ENCODE assay signal across 13 cellular contexts in genomic region chr21:25188639-25189038, GRCh38.
A peak's percentile ranks its signal among the peaks of the same experiment; 100 is the strongest.
DNase-seq lines count a peak whose midpoint lies in the region; ATAC-seq and TF ChIP-seq lines count a peak whose summit lies in the region.
"Had no signal": no experiment of that assay in that cellular context is flagged by ENCODE, and none has a peak within 500 bp of the region (broad histone marks: within the 10 kb centered on the region; RNA-seq: fewer than 3 reads in every experiment).

No MANE protein-coding gene starts in this region.

- TF ChIP-seq CTCF in foreskin keratinocyte (conservative IDR thresholded peaks at IDR 0.05) (no peak), progenitor cell of endocrine pancreas (IDR thresholded peaks at IDR 0.05; ENCODE audit: unreplicated experiment) (no peak)

- DNase-seq in activated CD4-positive, alpha-beta T cell treated with anti-CD3 and anti-CD28 coated beads for 48 hours, result peak; percentile 4
- DNase-seq in activated CD4-positive, alpha-beta T cell treated with anti-CD3 and anti-CD28 coated beads, Interleukin-2, amount 10 ng/mL, durations not matched to agents 7 days and 5 days, result no peak
- DNase-seq in foreskin keratinocyte (no peak), progenitor cell of endocrine pancreas (ENCODE audit: low spot score, unreplicated experiment) (no peak), NCI-H146 treated with DMSO at 0.1 percent for 48 hours (lab: John Stamatoyannopoulos, UW; ENCODE audit: unreplicated experiment) (no peak)
- DNase-seq: MM.1S, T-helper 17 cell had no signal

- no peak overlapping the region for H3K4me3 Mint-ChIP-seq in activated CD4-positive, alpha-beta T cell treated with anti-CD3 and anti-CD28 coated beads, Interleukin-2, amount 10 ng/mL, durations not matched to agents 7 days and 5 days
- no peak overlapping the region for H3K4me3 Mint-ChIP-seq in stimulated activated memory B cell treated with anti-CD40 and anti-IgM and Interleukin-4, amounts not matched to agents 10 μg/mL and 1 μg/mL and 100 μg/mL, for 72 hours
- H3K4me3 Mint-ChIP-seq in progenitor cell of endocrine pancreas (ENCODE audit: low read depth), result no peak overlapping the region
- H3K4me3 Mint-ChIP-seq: T-helper 17 cell had no signal

- no peaks in the 10 kb centered on the region for H3K4me1 ChIP-seq in foreskin keratinocyte
- H3K4me1 ChIP-seq: breast epithelium had no signal

- no peak overlapping the region for H3K27ac Mint-ChIP-seq in activated CD4-positive, alpha-beta T cell treated with anti-CD3 and anti-CD28 coated beads, Interleukin-2, amount 10 ng/mL, durations not matched to agents 7 days and 5 days
- H3K27ac Mint-ChIP-seq in stimulated activated memory B cell treated with anti-CD40 and anti-IgM and Interleukin-4, amounts not matched to agents 10 μg/mL and 1 μg/mL and 100 μg/mL, for 72 hours, result peak overlapping the region; percentile 95
- no peak overlapping the region for H3K27ac Mint-ChIP-seq in progenitor cell of endocrine pancreas
- H3K27ac Mint-ChIP-seq: T-helper 17 cell had no signal

- no peaks in the 10 kb centered on the region for H3K27me3 ChIP-seq in foreskin keratinocyte
- H3K27me3 ChIP-seq: breast epithelium had no signal

- POLR2A ChIA-PET in activated CD4-positive, alpha-beta T cell treated with anti-CD3 and anti-CD28 coated beads, Interleukin-2, amount 10 ng/mL, durations not matched to agents 7 days and 5 days (lab: Charles Lee), result no interaction called here

- peak; percentile 71 for ATAC-seq in GM21528 (IDR thresholded peaks at IDR 0.05; ENCODE audit: low FRiP score, unreplicated experiment)
- ATAC-seq in HG03097 (IDR thresholded peaks at IDR 0.05; ENCODE audit: low FRiP score, unreplicated experiment), result peak; percentile 79
- peak; percentile 94 for ATAC-seq in stimulated activated memory B cell treated with anti-CD40 and anti-IgM and Interleukin-4, amounts not matched to agents 10 μg/mL and 1 μg/mL and 100 μg/mL, for 72 hours
- no peak for ATAC-seq in foreskin keratinocyte
- ATAC-seq: HCT116, T-helper 17 cell had no signal

- CTCF ChIA-PET in activated CD4-positive, alpha-beta T cell treated with anti-CD3 and anti-CD28 coated beads, Interleukin-2, amount 10 ng/mL, durations not matched to agents 7 days and 5 days (lab: Charles Lee), result interaction anchor here (0.9 kb wide), 2 partner anchors 11 to 13 kb away, joined by 3 read pairs; no protein-coding TSS in a partner anchor

- no peak overlapping the region for H3K27ac ChIP-seq in foreskin keratinocyte
- H3K27ac ChIP-seq: breast epithelium, thoracic aorta had no signal

- no peaks in the 10 kb centered on the region for H3K36me3 Mint-ChIP-seq in activated CD4-positive, alpha-beta T cell treated with anti-CD3 and anti-CD28 coated beads, Interleukin-2, amount 10 ng/mL, durations not matched to agents 7 days and 5 days (ENCODE audit: low read depth)
- H3K36me3 Mint-ChIP-seq in stimulated activated memory B cell treated with anti-CD40 and anti-IgM and Interleukin-4, amounts not matched to agents 10 μg/mL and 1 μg/mL and 100 μg/mL, for 72 hours, result no peaks in the 10 kb centered on the region
- no peaks in the 10 kb centered on the region for H3K36me3 Mint-ChIP-seq in progenitor cell of endocrine pancreas (ENCODE audit: insufficient read depth)

- H3K27me3 Mint-ChIP-seq in activated CD4-positive, alpha-beta T cell treated with anti-CD3 and anti-CD28 coated beads, Interleukin-2, amount 10 ng/mL, durations not matched to agents 7 days and 5 days, result no peaks in the 10 kb centered on the region
- no peaks in the 10 kb centered on the region for H3K27me3 Mint-ChIP-seq in stimulated activated memory B cell treated with anti-CD40 and anti-IgM and Interleukin-4, amounts not matched to agents 10 μg/mL and 1 μg/mL and 100 μg/mL, for 72 hours
- no peaks in the 10 kb centered on the region for H3K27me3 Mint-ChIP-seq in progenitor cell of endocrine pancreas
- H3K27me3 Mint-ChIP-seq: T-helper 17 cell had no signal

- H3K4me1 Mint-ChIP-seq in activated CD4-positive, alpha-beta T cell treated with anti-CD3 and anti-CD28 coated beads, Interleukin-2, amount 10 ng/mL, durations not matched to agents 7 days and 5 days, result no peaks in the 10 kb centered on the region
- H3K4me1 Mint-ChIP-seq in stimulated activated memory B cell treated with anti-CD40 and anti-IgM and Interleukin-4, amounts not matched to agents 10 μg/mL and 1 μg/mL and 100 μg/mL, for 72 hours, result peaks cover 53% of the 10 kb centered on the region
- H3K4me1 Mint-ChIP-seq in progenitor cell of endocrine pancreas (ENCODE audit: low read depth), result no peaks in the 10 kb centered on the region
- H3K4me1 Mint-ChIP-seq: T-helper 17 cell had no signal

- no peaks in the 10 kb centered on the region for H3K9me3 Mint-ChIP-seq in activated CD4-positive, alpha-beta T cell treated with anti-CD3 and anti-CD28 coated beads, Interleukin-2, amount 10 ng/mL, durations not matched to agents 7 days and 5 days
- H3K9me3 Mint-ChIP-seq in stimulated activated memory B cell treated with anti-CD40 and anti-IgM and Interleukin-4, amounts not matched to agents 10 μg/mL and 1 μg/mL and 100 μg/mL, for 72 hours, result peaks cover 2% of the 10 kb centered on the region
- H3K9me3 Mint-ChIP-seq in progenitor cell of endocrine pancreas (ENCODE audit: low read depth), result peaks cover 14% of the 10 kb centered on the region
